ENCODE assay signal across 35 cellular contexts in the genomic region with DNA sequence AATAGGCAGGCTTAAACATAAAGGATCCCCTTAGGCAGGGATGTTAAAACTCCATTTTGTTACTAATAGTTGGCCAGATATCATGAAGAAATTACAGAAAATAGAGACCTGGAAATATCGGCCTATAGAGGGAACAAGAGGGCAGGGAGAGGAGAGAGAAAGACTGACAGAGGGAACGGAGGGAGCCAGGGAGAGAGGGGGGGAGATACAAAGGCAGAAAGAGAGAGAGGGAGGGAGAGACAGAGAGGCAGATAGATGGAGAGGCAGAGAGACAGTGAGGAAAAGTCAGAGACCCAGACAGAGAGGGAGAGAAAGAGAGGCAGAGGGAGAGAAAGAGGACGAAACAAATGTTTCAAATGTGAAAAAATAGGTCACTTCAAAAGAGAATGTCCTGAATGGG. TPM values are rescaled to one million over a fixed set of nuclear protein-coding genes. Genes with fewer than 3 reads are reported as not detected.
"Had no signal": no experiment of that assay in that cellular context is flagged by ENCODE, and none has a peak within 500 bp of the region (broad histone marks: within the 10 kb centered on the region; RNA-seq: fewer than 3 reads in every experiment).

No MANE protein-coding gene starts in this region.

- DNase-seq: Karpas-422, Kasumi-1, MG63, MM.1S, MV-4-11, NCI-H1048, NCI-H1092, NCI-H1092 treated with DMSO at 0.1 percent for 48 hours, NCI-H1105, NCI-H1105 treated with DMSO at 0.1 percent for 48 hours, NCI-H1417, NCI-H1417 treated with DMSO at 0.1 percent for 48 hours, NCI-H1436, NCI-H1436 treated with DMSO at 0.1 percent for 48 hours, NCI-H146, NCI-H1694, NCI-H1694 treated with DMSO at 0.1 percent for 48 hours, NCI-H187, NCI-H187 treated with DMSO at 0.1 percent for 48 hours, NCI-H1930, NCI-H2029, NCI-H2029 treated with DMSO at 0.1 percent for 48 hours, NCI-H2081, NCI-H2081 treated with DMSO at 0.1 percent for 48 hours, NCI-H2107, NCI-H2171, NCI-H2171 treated with DMSO at 0.1 percent for 48 hours, NCI-H2227 treated with DMSO at 0.1 percent for 48 hours, NCI-H226, NCI-H345, NCI-H446, NCI-H446 treated with DMSO at 0.1 percent for 48 hours, NCI-H510A had no signal

- H3K36me3 ChIP-seq: MG63 had no signal

- H3K4me2 ChIP-seq: KMS-11 had no signal

- H3K9ac ChIP-seq: KMS-11 had no signal

- H3K27ac ChIP-seq: KMS-11 had no signal

- H3K4me3 ChIP-seq: MG63 had no signal

RNA-seq across cellular contexts. Expression of gene ZNF280B, which starts 53.5 kb away (rescaled TPM):
- total RNA-seq: MCF 10A had no signal
